Comparison of ENCODE assay signal across 8 cellular contexts in genomic region chr4:74133786-74134499, GRCh38. TPM values are rescaled to one million over a fixed set of nuclear protein-coding genes. Genes with fewer than 3 reads are reported as not detected.
DNase-seq lines count a peak whose midpoint lies in the region; ATAC-seq, FAIRE-seq and TF ChIP-seq lines count a peak whose summit lies in the region.

No MANE protein-coding gene starts in this region.

- TF ChIP-seq CTCF in OCI-LY3 (IDR thresholded peaks at IDR 0.05; ENCODE audit: low read depth, low read length), result peak; percentile 89
- peak; percentile 71 for TF ChIP-seq CTCF in glutamatergic neuron (IDR thresholded peaks at IDR 0.05; ENCODE audit: partially characterized antibody, unreplicated experiment)
- peak; percentile 62 to 75 (median 64) for TF ChIP-seq CTCF in pancreas (IDR thresholded peaks at IDR 0.05)

- H3K27me3 ChIP-seq in OCI-LY3 (ENCODE audit: low read depth, low read length), result no peaks in the 10 kb centered on the region
- no peaks in the 10 kb centered on the region for H3K27me3 ChIP-seq in pancreas

- no peak overlapping the region for H3K4me3 ChIP-seq in OCI-LY3 (ENCODE audit: low read length)
- no peak overlapping the region for H3K4me3 ChIP-seq in pancreas

- H3K4me1 ChIP-seq in OCI-LY3 (ENCODE audit: low read length), result no peaks in the 10 kb centered on the region
- peaks cover 0 to 10% (median 7%) of the 10 kb centered on the region in 3 donors for H3K4me1 ChIP-seq in pancreas

- H3K27me3 Mint-ChIP-seq in glutamatergic neuron (ENCODE audit: unreplicated experiment), result no peaks in the 10 kb centered on the region

- intact Hi-C loops in pancreas (cut with DNase I), result loop anchor here in 1 of 3 donors (10.0 kb wide), 2 partner anchors 89 to 469 kb away; no protein-coding TSS in a partner anchor

- H3K9ac ChIP-seq in OCI-LY3 (ENCODE audit: low read length), result no peak overlapping the region

- H3K4me3 Mint-ChIP-seq in glutamatergic neuron (ENCODE audit: unreplicated experiment), result no peak overlapping the region

- H3K36me3 ChIP-seq in OCI-LY3 (replicated peaks; ENCODE audit: low read depth, low read length), result no peaks in the 10 kb centered on the region
- no peaks in the 10 kb centered on the region for H3K36me3 ChIP-seq in pancreas

- no peak overlapping the region for H3K27ac Mint-ChIP-seq in glutamatergic neuron (ENCODE audit: unreplicated experiment)

- H3K9me3 Mint-ChIP-seq in glutamatergic neuron (ENCODE audit: unreplicated experiment), result peaks cover 7% of the 10 kb centered on the region

- DNase-seq in CMK (ENCODE audit: low read depth), result peak; percentile 51
- DNase-seq in HT1080 (ENCODE audit: low read depth), result peak; percentile 72
- DNase-seq in activated T-helper 9 cell treated with anti-CD3 and anti-CD28 coated beads, Interleukin-2, amount 50 U/mL, for 16 hours (ENCODE audit: low read depth), result peak; percentile 1
- DNase-seq in glutamatergic neuron, result peak; percentile 78
- peak; percentile 67 to 87 (median 76) for DNase-seq in pancreas

- FAIRE-seq in pancreas (lab: Jason Lieb, UNC), result peak; percentile 69

- peak; percentile 94 for ATAC-seq in GM19351 (IDR thresholded peaks at IDR 0.05; ENCODE audit: unreplicated experiment)
- peak; percentile 95 to 100 (median 100) for ATAC-seq in pancreas
- ATAC-seq in GM21786 (IDR thresholded peaks at IDR 0.05; ENCODE audit: unreplicated experiment), result no peak

- peak overlapping the region; percentile 25 for H3K4me2 ChIP-seq in OCI-LY3 (ENCODE audit: low read length)

- no peaks in the 10 kb centered on the region for H3K79me2 ChIP-seq in OCI-LY3 (ENCODE audit: low read length)

- peaks cover 2% of the 10 kb centered on the region for H3K4me1 Mint-ChIP-seq in glutamatergic neuron (ENCODE audit: low read depth, unreplicated experiment)

- no peaks in the 10 kb centered on the region for H3K36me3 Mint-ChIP-seq in glutamatergic neuron (ENCODE audit: unreplicated experiment)

- H4K20me1 ChIP-seq in OCI-LY3 (ENCODE audit: insufficient read depth, low read length), result no peaks in the 10 kb centered on the region

- no peak overlapping the region for H3K27ac ChIP-seq in OCI-LY3 (ENCODE audit: low read length)
- peak overlapping the region in 1 of 4 donors; percentile 36 for H3K27ac ChIP-seq in pancreas

- WGBS in pancreas, 2 donors, result 27 to 30% methylated on average over 8 of the region's 8 CpGs

- H2AFZ ChIP-seq in OCI-LY3 (ENCODE audit: low read depth, low read length), result peak overlapping the region; percentile 75

- H3K9me3 ChIP-seq in OCI-LY3 (ENCODE audit: insufficient read depth, low read length), result no peaks in the 10 kb centered on the region
- H3K9me3 ChIP-seq in pancreas, result no peaks in the 10 kb centered on the region

RNA-seq across cellular contexts. Expression of gene MTHFD2L, which starts 24.0 kb away (rescaled TPM):
- total RNA-seq in HT1080 (2014; rRNA removed; shearing (Covaris generic)), result 15.2 and 15.5 TPM in 2 replicates
- 8.3 and 10.0 TPM in 2 replicates for polyA plus RNA-seq in HT1080 (2015; cell fraction: cytosol; rRNA removed)
- 18.7 and 19.3 TPM in 2 replicates for polyA plus RNA-seq in HT1080 (2015; cell fraction: nucleus; rRNA removed)
- total RNA-seq in glutamatergic neuron (ENCODE audit: unreplicated experiment) (14.0 TPM), pancreas (1 to 10 TPM; 4.9 to 8.0 (median 6.5) TPM)
- 10 to 100 TPM in 1 of 2 donors, 1 to 10 TPM in 1; 6.8 to 11.4 TPM for polyA plus RNA-seq in pancreas

RNA-seq across cellular contexts. Expression of gene CXCL2, which starts 34.9 kb away (rescaled TPM):
- total RNA-seq in HT1080 (2014; rRNA removed; shearing (Covaris generic)), result not detected in 2 replicates
- not detected in 2 replicates for polyA plus RNA-seq in HT1080 (2015; cell fraction: cytosol; rRNA removed)
- 0.14 TPM in 1 of 2 replicates, not detected in the other for polyA plus RNA-seq in HT1080 (2015; cell fraction: nucleus; rRNA removed)
- total RNA-seq in glutamatergic neuron (ENCODE audit: unreplicated experiment), result not detected
- total RNA-seq in pancreas, result 10 to 100 TPM; 15.0 to 99.7 (median 44.1) TPM
- polyA plus RNA-seq in pancreas, result 100 to 1,000 TPM; 130 to 149 TPM

Comparison
In these comparisons a context has a peak if more than half of its experiments do, and no peak if none do; other contexts are left out.
1. DNase-seq: peak in every context shown above with its lines; median percentile 78 in glutamatergic neuron; 76 in pancreas; 72 in HT1080; 51 in CMK; 1 in activated T-helper 9 cell treated with anti-CD3 and anti-CD28 coated beads, Interleukin-2, amount 50 U/mL, for 16 hours.
2. RNA of gene CXCL2, which starts 34.9 kb away (total RNA-seq): 15.0 to 99.7 TPM in pancreas; not detected in HT1080 and not detected in glutamatergic neuron (single experiment); every median in the first group is over 10 times any median in the second.
3. Peak in every context shown above with its lines, with median percentiles within 50 percentile points of each other: CTCF ChIP-seq.